9 cellular contexts compared by ENCODE assay signal in the genomic region with DNA sequence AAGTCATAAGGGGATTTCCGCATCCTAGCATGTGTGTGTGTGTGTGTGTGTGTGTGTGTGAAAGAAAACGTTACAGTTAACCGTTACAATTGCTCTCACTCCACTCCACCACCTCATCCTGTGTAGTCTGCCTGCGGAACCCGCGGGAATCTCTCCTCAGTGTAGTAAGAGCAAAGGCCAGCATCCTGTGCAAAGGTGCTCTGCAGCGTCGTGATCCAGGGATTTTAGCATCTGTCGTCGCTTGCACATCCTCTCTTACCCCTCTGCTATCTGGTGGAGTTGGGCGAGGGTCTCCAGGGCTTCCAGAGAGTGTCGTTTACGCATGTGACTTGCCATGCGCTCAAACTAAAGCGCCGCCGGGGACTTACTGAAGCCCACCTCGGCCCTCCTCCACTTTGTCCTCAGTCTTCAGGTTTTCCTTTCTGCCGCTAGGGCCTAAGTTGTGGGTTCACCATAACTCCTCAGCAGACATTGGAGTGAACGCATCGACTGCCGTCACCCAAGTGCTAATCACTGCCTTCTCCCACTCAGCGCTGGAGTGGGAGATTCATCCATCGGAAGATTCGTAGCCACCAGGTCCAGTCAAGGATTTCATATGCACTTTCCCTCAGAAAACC. TPM values are rescaled to one million over a fixed set of nuclear protein-coding genes. Genes with fewer than 3 reads are reported as not detected.
A peak's percentile ranks its signal among the peaks of the same experiment; 100 is the strongest.
DNase-seq lines count a peak whose midpoint lies in the region; ATAC-seq and TF ChIP-seq lines count a peak whose summit lies in the region.
"Had no signal": no experiment of that assay in that cellular context is flagged by ENCODE, and none has a peak within 500 bp of the region (broad histone marks: within the 10 kb centered on the region; RNA-seq: fewer than 3 reads in every experiment).

No MANE protein-coding gene starts in this region.

- 23 to 42% (median 33%) methylated on average over 25 of the region's 25 CpGs for WGBS in stomach, 5 donors

- H3K4me1 Mint-ChIP-seq in Calu3 (ENCODE audit: low read depth, unreplicated experiment) (peaks cover 28% of the 10 kb centered on the region), chondrocyte (ENCODE audit: low read depth) (peaks cover 55% of the 10 kb centered on the region), mesothelial cell of epicardium (peaks cover 35% of the 10 kb centered on the region)

- DNase-seq in Calu3 (no peak), NCI-H82 (lab: John Stamatoyannopoulos, UW) (peak; percentile 69), chondrocyte (ENCODE audit: low spot score) (no peak), mesothelial cell of epicardium (ENCODE audit: low spot score in 2 of 2, unreplicated experiment in 2 of 2) (no peak), stomach (no peak), NCI-H128 (lab: John Stamatoyannopoulos, UW; ENCODE audit: unreplicated experiment) (no peak)
- DNase-seq: stimulated activated CD4-positive, alpha-beta T cell treated with anti-CD3 and anti-CD28 coated beads, Interleukin-4, amount 100 ng/mL, for 1 hour had no signal

- H3K9me3 Mint-ChIP-seq in Calu3 (ENCODE audit: low read depth, unreplicated experiment): no peaks in the 10 kb centered on the region
- no peaks in the 10 kb centered on the region for H3K9me3 Mint-ChIP-seq in chondrocyte (ENCODE audit: low read depth)
- H3K9me3 Mint-ChIP-seq in mesothelial cell of epicardium: no peaks in the 10 kb centered on the region

- H3K4me3 ChIP-seq in stomach: no peak overlapping the region

- no peak overlapping the region for H3K27ac ChIP-seq in stomach

- peaks cover 12 to 84% (median 19%) of the 10 kb centered on the region in 3 donors for H3K27me3 ChIP-seq in stomach

- CTCF ChIA-PET in Calu3 (lab: Charles Lee): no interaction called here

- ATAC-seq in HG03520 (IDR thresholded peaks at IDR 0.05; ENCODE audit: unreplicated experiment): no peak
- no peak for ATAC-seq in GM18517 (IDR thresholded peaks at IDR 0.05; ENCODE audit: unreplicated experiment)

- H3K27me3 Mint-ChIP-seq in Calu3 (ENCODE audit: unreplicated experiment) (no peaks in the 10 kb centered on the region), chondrocyte (ENCODE audit: low read depth) (no peaks in the 10 kb centered on the region), mesothelial cell of epicardium (ENCODE audit: low read depth) (peaks cover 27% of the 10 kb centered on the region)

- H3K27ac Mint-ChIP-seq in Calu3 (ENCODE audit: unreplicated experiment) (peak overlapping the region; percentile 64), chondrocyte (ENCODE audit: unreplicated experiment) (peak overlapping the region; percentile 91), mesothelial cell of epicardium (peak overlapping the region; percentile 36)

- TF ChIP-seq EP300 in stomach (IDR thresholded peaks at IDR 0.05): no peak

- no peak for TF ChIP-seq CTCF in Calu3 (IDR thresholded peaks at IDR 0.05; ENCODE audit: unreplicated experiment)
- no peak for TF ChIP-seq CTCF in chondrocyte (IDR thresholded peaks at IDR 0.05)
- TF ChIP-seq CTCF in mesothelial cell of epicardium (IDR thresholded peaks at IDR 0.05; ENCODE audit: unreplicated experiment): no peak
- TF ChIP-seq CTCF in stomach (IDR thresholded peaks at IDR 0.05): no peak

- H3K4me3 Mint-ChIP-seq in Calu3 (ENCODE audit: low read depth, unreplicated experiment) (peak overlapping the region; percentile 96), chondrocyte (ENCODE audit: unreplicated experiment) (peak overlapping the region; percentile 81), mesothelial cell of epicardium (peak overlapping the region; percentile 69)

- H3K9me3 ChIP-seq in stomach: no peaks in the 10 kb centered on the region

- H3K36me3 ChIP-seq in stomach: no peaks in the 10 kb centered on the region

- no peak for TF ChIP-seq POLR2A in stomach (IDR thresholded peaks at IDR 0.05)

- H3K36me3 Mint-ChIP-seq in Calu3 (ENCODE audit: insufficient read depth, unreplicated experiment): peaks cover 50% of the 10 kb centered on the region
- H3K36me3 Mint-ChIP-seq in chondrocyte (ENCODE audit: low read depth): peaks cover 26% of the 10 kb centered on the region
- H3K36me3 Mint-ChIP-seq in mesothelial cell of epicardium: peaks cover 10% of the 10 kb centered on the region

- BruUV-seq in Calu3 (replicated peaks; lab: Mats Ljungman, UMichigan): no TSS peak

- intact Hi-C loops in Calu3 (cut with micrococcal nuclease; ENCODE audit: unreplicated experiment): loop anchor here (5.0 kb wide), 1 partner anchor 237 kb away; no protein-coding TSS in a partner anchor
- intact Hi-C loops in stomach (cut with DNase I; ENCODE audit: low total_unique reads): loop anchor here (10.0 kb wide), 1 partner anchor 190 kb away; no protein-coding TSS in a partner anchor

- peaks cover 10 to 30% (median 25%) of the 10 kb centered on the region in 4 donors for H3K4me1 ChIP-seq in stomach

RNA-seq across cellular contexts. Expression of a gene that starts 3.9 kb away (rescaled TPM):
- 30.4 and 35.2 TPM in 2 replicates for total RNA-seq in Calu3 (2022)
- total RNA-seq in chondrocyte: 247 to 252 TPM (median 247 TPM) in 3 replicates
- total RNA-seq in mesothelial cell of epicardium: 40.3 to 47.6 TPM (median 45.2 TPM) in 3 replicates
- 100 to 1,000 TPM in 1 of 5 donors, 1 to 10 TPM in 2, under 1 TPM in 1, not detected in 1; 0.58 to 152 (median 3.6) TPM for total RNA-seq in stomach
- 10 to 100 TPM in 1 of 3 donors, 1 to 10 TPM in 2; 4.7 to 12.8 (median 8.6) TPM for polyA plus RNA-seq in stomach

RNA-seq across cellular contexts. Expression of a gene that starts 10.6 kb away (rescaled TPM):
- total RNA-seq in Calu3 (2022): 8.9 and 10.5 TPM in 2 replicates
- total RNA-seq in chondrocyte: 3.2 to 7.5 TPM (median 3.5 TPM) in 3 replicates
- 8.2 to 10.8 TPM (median 8.8 TPM) in 3 replicates for total RNA-seq in mesothelial cell of epicardium
- total RNA-seq in stomach: 1 to 10 TPM in 2 of 5 donors, under 1 TPM in 1, not detected in 2; 0.73 to 1.6 (median 1.4) TPM
- 1 to 10 TPM in 1 of 3 donors, under 1 TPM in 1, not detected in 1; 0.48 to 1.1 TPM for polyA plus RNA-seq in stomach

RNA-seq across cellular contexts. Expression of a gene that starts 11.0 kb away (rescaled TPM):
- 257 and 284 TPM in 2 replicates for total RNA-seq in Calu3 (2022)
- 20.7 to 31.7 TPM (median 21.2 TPM) in 3 replicates for total RNA-seq in chondrocyte
- total RNA-seq in mesothelial cell of epicardium: 79.5 to 88.5 TPM (median 86.1 TPM) in 3 replicates
- 10 to 100 TPM in 1 of 5 donors, under 1 TPM in 1, not detected in 3; 0.73 to 47.3 TPM for total RNA-seq in stomach
- polyA plus RNA-seq in stomach: 1 to 10 TPM in 2 of 3 donors, not detected in 1; 1.9 to 3.2 TPM

Comparison
In these comparisons a context has a peak if more than half of its experiments do, and no peak if none do; other contexts are left out.
1. H3K27ac Mint-ChIP-seq: peak in every context shown above with its lines; median percentile 91 in chondrocyte; 64 in Calu3; 36 in mesothelial cell of epicardium.